8 cellular contexts compared by ENCODE assay signal in the genomic region with DNA sequence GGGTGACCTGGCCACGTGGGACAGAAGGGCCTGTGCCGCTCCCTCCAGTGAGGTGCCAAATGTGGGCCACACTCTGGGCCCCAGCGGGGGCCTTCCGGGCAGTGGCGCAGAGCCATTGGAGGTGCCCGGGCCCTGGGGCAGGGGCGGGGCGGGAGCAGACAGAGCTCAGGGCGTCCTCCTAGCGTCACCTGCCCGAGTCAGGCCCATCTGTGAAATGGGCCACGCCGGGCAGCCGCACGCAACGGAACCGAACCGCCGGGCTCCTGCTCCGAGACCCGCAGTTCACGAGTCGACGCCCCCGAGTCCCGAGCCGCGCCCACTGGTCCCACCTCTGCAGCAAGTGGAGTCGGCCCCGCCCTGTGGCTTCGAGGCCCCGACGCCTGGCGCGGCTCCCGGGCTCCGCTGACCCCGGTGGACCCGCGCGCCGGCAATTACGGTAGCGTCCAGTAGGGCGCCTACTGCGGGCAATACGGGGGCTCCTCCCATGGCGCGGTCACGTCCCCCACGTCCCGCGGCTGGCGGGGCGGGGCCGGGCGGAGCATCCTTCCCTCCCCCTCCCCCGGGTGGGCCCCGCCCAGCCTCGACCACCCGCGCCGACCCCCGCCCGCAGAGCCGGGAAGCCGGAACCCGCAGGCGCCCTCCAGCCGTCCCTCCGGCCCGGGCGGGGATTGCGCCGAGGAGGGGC. TPM values are rescaled to one million over a fixed set of nuclear protein-coding genes. Genes with fewer than 3 reads are reported as not detected.
DNase-seq lines count a peak whose midpoint lies in the region; ATAC-seq and TF ChIP-seq lines count a peak whose summit lies in the region.

No MANE protein-coding gene starts in this region.

- no peak overlapping the region for H2AFZ ChIP-seq in MM.1S (ENCODE audit: low read length)

- H3K27ac ChIP-seq in CD4-positive, alpha-beta T cell (ENCODE audit: low read depth, low read length) = peak overlapping the region; percentile 38
- no peak overlapping the region for H3K27ac ChIP-seq in MM.1S (ENCODE audit: low read length)
- H3K27ac ChIP-seq in thoracic aorta = peak overlapping the region; percentile 83 to 86

- H3K36me3 ChIP-seq in MM.1S (replicated peaks; ENCODE audit: insufficient read depth, low read length) (no peaks in the 10 kb centered on the region), mucosa of descending colon (ENCODE audit: low read depth) (no peaks in the 10 kb centered on the region), thoracic aorta (no peaks in the 10 kb centered on the region)

- peak; percentile 24 for ATAC-seq in CD4-positive, alpha-beta T cell (ENCODE audit: poor library complexity)
- ATAC-seq in GM21390 (IDR thresholded peaks at IDR 0.05; ENCODE audit: unreplicated experiment) (peak; percentile 43), esophagus mucosa (peak; percentile 34), mucosa of descending colon (peak; percentile 70), thoracic aorta (ENCODE audit: insufficient number of reproducible peaks, low FRiP score, low read depth) (peak; percentile 30)

- H3K4me1 Mint-ChIP-seq in CD4-positive, alpha-beta T cell (ENCODE audit: low read depth) = peaks cover 21% of the 10 kb centered on the region

- no peaks in the 10 kb centered on the region for H4K20me1 ChIP-seq in MM.1S (ENCODE audit: insufficient read depth, low read length)

- CTCF ChIA-PET in CD4-positive, alpha-beta T cell (lab: Charles Lee) = no interaction called here

- no peak overlapping the region for H3K9ac ChIP-seq in MM.1S (ENCODE audit: low read length)

- H3K9me3 ChIP-seq in CD4-positive, alpha-beta T cell (ENCODE audit: control insufficient read depth, low read length) = no peaks in the 10 kb centered on the region
- H3K9me3 ChIP-seq in MM.1S (replicated peaks; ENCODE audit: insufficient read depth, low read length) = no peaks in the 10 kb centered on the region
- H3K9me3 ChIP-seq in mucosa of descending colon = no peaks in the 10 kb centered on the region
- no peaks in the 10 kb centered on the region for H3K9me3 ChIP-seq in thoracic aorta

- H3K36me3 Mint-ChIP-seq in CD4-positive, alpha-beta T cell (ENCODE audit: low read depth) = no peaks in the 10 kb centered on the region

- peak overlapping the region; percentile 25; the same call in 1 of the 2 replicates for H3K4me3 ChIP-seq in MM.1S (ENCODE audit: low read length)
- peak overlapping the region; percentile 14 for H3K4me3 ChIP-seq in mucosa of descending colon
- peak overlapping the region; percentile 91 for H3K4me3 ChIP-seq in thoracic aorta

- H3K9me3 Mint-ChIP-seq in CD4-positive, alpha-beta T cell = no peaks in the 10 kb centered on the region

- no peak overlapping the region for H3K4me3 Mint-ChIP-seq in CD4-positive, alpha-beta T cell

- H3K9me2 ChIP-seq in MM.1S (replicated peaks; ENCODE audit: insufficient read depth, low read length) = no peaks in the 10 kb centered on the region

- H3K27ac Mint-ChIP-seq in CD4-positive, alpha-beta T cell = peak overlapping the region; percentile 84

- POLR2A ChIA-PET in CD4-positive, alpha-beta T cell (lab: Charles Lee) = interaction anchor here (0.7 to 1.1 kb wide), 3 partner anchors 67 to 87 kb away, joined by 3 to 4 read pairs (median 4); partner anchors contain the start of gene CD7

- peak in 3 of 10 experiments; percentile 39 to 58 (median 55) for DNase-seq in CD4-positive, alpha-beta T cell
- peak; percentile 27 for DNase-seq in MM.1S
- peak; percentile 68 for DNase-seq in activated T-cell treated with anti-CD3 and anti-CD28 coated beads, Interleukin-2, amount 50 U/mL, for 1 hour
- peak; percentile 93 to 94 (median 94) for DNase-seq in mucosa of descending colon
- DNase-seq in thoracic aorta (ENCODE audit: low spot score) = no peak
- no peak for DNase-seq in NCI-H128 (lab: John Stamatoyannopoulos, UW; ENCODE audit: unreplicated experiment)

- H3K27me3 Mint-ChIP-seq in CD4-positive, alpha-beta T cell = no peaks in the 10 kb centered on the region

- intact Hi-C loops in CD4-positive, alpha-beta T cell (cut with DNase I, micrococcal nuclease) = loop anchor here in 1 of 2 experiments (10.0 kb wide), 2 partner anchors 64 to 196 kb away; partner anchors contain the start of genes DCXR and RAC3
- intact Hi-C loops in mucosa of descending colon (cut with DNase I, micrococcal nuclease) = loop anchor here in 1 of 2 donors (10.0 kb wide), 1 partner anchor 94 kb away; no protein-coding TSS in a partner anchor

- no peaks in the 10 kb centered on the region for H3K27me3 ChIP-seq in CD4-positive, alpha-beta T cell (ENCODE audit: control insufficient read depth, insufficient read depth, low read length)
- H3K27me3 ChIP-seq in MM.1S (replicated peaks; ENCODE audit: insufficient read depth, low read length) (no peaks in the 10 kb centered on the region), thoracic aorta (replicated peaks; ENCODE audit: insufficient read depth) (no peaks in the 10 kb centered on the region)

- 0 out of 2 replicates have a peak, but pooled peaks cover 5% of the 10 kb centered on the region for H3K79me2 ChIP-seq in MM.1S (ENCODE audit: low read length)

- peak overlapping the region; percentile 55; the same call in 1 of the 2 replicates for H3K4me2 ChIP-seq in MM.1S (ENCODE audit: low read depth, low read length)

- H3K4me1 ChIP-seq in MM.1S (ENCODE audit: low read length) = peaks cover 12% of the 10 kb centered on the region
- peaks cover 49% of the 10 kb centered on the region for H3K4me1 ChIP-seq in mucosa of descending colon (ENCODE audit: low read depth)
- peaks cover 18 to 41% of the 10 kb centered on the region in 2 donors for H3K4me1 ChIP-seq in thoracic aorta (ENCODE audit: control insufficient read depth in 1 of 2, low read depth in 2 of 2)

- H3F3A ChIP-seq in MM.1S (ENCODE audit: insufficient read depth, low read length) = peaks cover 6% of the 10 kb centered on the region

- TF ChIP-seq CTCF in CD4-positive, alpha-beta T cell (IDR thresholded peaks at IDR 0.05) = no peak
- TF ChIP-seq CTCF in MM.1S (IDR thresholded peaks at IDR 0.05; ENCODE audit: low read length) = 0 out of 2 replicates have a peak, but pooled peaks have one; percentile 10
- peak; percentile 48 for TF ChIP-seq CTCF in mucosa of descending colon (IDR thresholded peaks at IDR 0.05)
- peak; percentile 76 for TF ChIP-seq CTCF in thoracic aorta (IDR thresholded peaks at IDR 0.05)

RNA-seq across cellular contexts. Expression of gene SLC16A3, which starts 1.9 kb away (rescaled TPM):
- 10 to 100 TPM; 93.4 to 99.0 TPM for total RNA-seq in CD4-positive, alpha-beta T cell
- total RNA-seq in esophagus mucosa (50.0 TPM), mucosa of descending colon (100 to 1,000 TPM in 2 of 3 donors, 10 to 100 TPM in 1; 41.0 to 150 (median 104) TPM), thoracic aorta (100 to 1,000 TPM in 1 of 2 donors, 10 to 100 TPM in 1; 76.0 to 113 TPM)

RNA-seq across cellular contexts. Expression of gene CCDC57, which starts 18.1 kb away (rescaled TPM):
- 100 to 1,000 TPM; 129 to 135 TPM for total RNA-seq in CD4-positive, alpha-beta T cell
- total RNA-seq in esophagus mucosa (23.2 TPM), mucosa of descending colon (10 to 100 TPM; 41.3 to 46.3 (median 45.4) TPM), thoracic aorta (10 to 100 TPM; 19.4 to 58.1 TPM)

RNA-seq across cellular contexts. Expression of gene CSNK1D, which starts 42.7 kb away (rescaled TPM):
- total RNA-seq in CD4-positive, alpha-beta T cell = 100 to 1,000 TPM; 277 to 286 TPM
- total RNA-seq in esophagus mucosa (65.7 TPM), mucosa of descending colon (100 to 1,000 TPM; 177 to 221 (median 189) TPM), thoracic aorta (10 to 100 TPM; 69.5 to 71.9 TPM)

Comparison
In these comparisons a context has a peak if more than half of its experiments do, and no peak if none do; other contexts are left out.
1. DNase-seq: peak in MM.1S (single experiment), activated T-cell treated with anti-CD3 and anti-CD28 coated beads, Interleukin-2, amount 50 U/mL, for 1 hour (single experiment) and mucosa of descending colon (3 of 3); none in thoracic aorta (single experiment) and NCI-H128 (single experiment).
2. H3K4me3 ChIP-seq: peak in every context shown above with its lines; median percentile 91 in thoracic aorta; 25 in MM.1S; 14 in mucosa of descending colon.
3. Peak in every context shown above with its lines, with median percentiles within 50 percentile points of each other: ATAC-seq.